13 cellular contexts compared by ENCODE assay signal in genomic region chr2:240588669-240589068, GRCh38. TPM values are rescaled to one million over a fixed set of nuclear protein-coding genes. Genes with fewer than 3 reads are reported as not detected.
DNase-seq lines count a peak whose midpoint lies in the region; ATAC-seq and TF ChIP-seq lines count a peak whose summit lies in the region.
"Had no signal": no experiment of that assay in that cellular context is flagged by ENCODE, and none has a peak within 500 bp of the region (broad histone marks: within the 10 kb centered on the region; RNA-seq: fewer than 3 reads in every experiment).

No MANE protein-coding gene starts in this region.

- DNase-seq in SK-N-SH (no peak), IMR-90 (no peak), natural killer cell (no peak), OCI-M1 (lab: John Stamatoyannopoulos, UW) (no peak), NCI-H1092 (lab: John Stamatoyannopoulos, UW) (no peak), GM20000 (ENCODE audit: low spot score) (no peak)
- no peak for DNase-seq in activated naive CD8-positive, alpha-beta T cell treated with anti-CD3 and anti-CD28 coated beads, Interleukin-2, amount 50 U/mL, for 24 hours
- DNase-seq: effector CD8-positive, alpha-beta T cell; gastrocnemius medialis; NCI-H1694 treated with DMSO at 0.1 percent for 48 hours; trophoblast cell had no signal

- H3K27ac ChIP-seq in SK-N-SH (ENCODE audit: low read depth in 2 of 2, low read length in 1 of 2) (no peak overlapping the region), IMR-90 (ENCODE audit: insufficient read depth, low read length) (no peak overlapping the region)
- H3K27ac ChIP-seq: 22Rv1, gastrocnemius medialis had no signal

- TF ChIP-seq CTCF in SK-N-SH (IDR thresholded peaks at IDR 0.05) (no peak), IMR-90 (conservative IDR thresholded peaks at IDR 0.05; ENCODE audit: low read depth, low read length) (no peak), natural killer cell (IDR thresholded peaks at IDR 0.05) (no peak), GM20000 (IDR thresholded peaks at IDR 0.05; ENCODE audit: extremely low read depth, missing control alignments) (no peak)

- H3K9me3 ChIP-seq in SK-N-SH = no peaks in the 10 kb centered on the region
- no peaks in the 10 kb centered on the region for H3K9me3 ChIP-seq in IMR-90 (ENCODE audit: control insufficient read depth, insufficient read depth, low read length)
- H3K9me3 ChIP-seq: gastrocnemius medialis had no signal

- H3K27ac Mint-ChIP-seq in activated naive CD8-positive, alpha-beta T cell treated with anti-CD3 and anti-CD28 coated beads, Interleukin-2, amount 50 U/mL, for 24 hours = no peak overlapping the region
- peak overlapping the region; percentile 89 to 91 for H3K27ac Mint-ChIP-seq in natural killer cell

- H3K79me2 ChIP-seq in SK-N-SH (ENCODE audit: insufficient read depth) = peaks cover 85% of the 10 kb centered on the region

- H3K4ac ChIP-seq in IMR-90 (ENCODE audit: low read depth, low read length) = no peak overlapping the region

- no peaks in the 10 kb centered on the region for H3K27me3 Mint-ChIP-seq in activated naive CD8-positive, alpha-beta T cell treated with anti-CD3 and anti-CD28 coated beads, Interleukin-2, amount 50 U/mL, for 24 hours
- H3K27me3 Mint-ChIP-seq in natural killer cell (ENCODE audit: low read depth in 2 of 2) = no peaks in the 10 kb centered on the region

- H3K36me3 ChIP-seq in SK-N-SH (replicated peaks in 1 of 2; ENCODE audit: control insufficient read depth in 1 of 2, insufficient read depth in 2 of 2, low read length in 1 of 2) = peaks cover 0 to 35% of the 10 kb centered on the region in 2 experiments
- H3K36me3 ChIP-seq in IMR-90 (ENCODE audit: control insufficient read depth, insufficient read depth, low read length) = peaks cover 20% of the 10 kb centered on the region

- no peak overlapping the region for H2BK5ac ChIP-seq in IMR-90 (ENCODE audit: low read depth, low read length, poor library complexity, severe bottlenecking)

- no peaks in the 10 kb centered on the region for H3K9me3 Mint-ChIP-seq in activated naive CD8-positive, alpha-beta T cell treated with anti-CD3 and anti-CD28 coated beads, Interleukin-2, amount 50 U/mL, for 24 hours
- H3K9me3 Mint-ChIP-seq in natural killer cell = no peaks in the 10 kb centered on the region

- no peak overlapping the region for H2BK120ac ChIP-seq in IMR-90 (ENCODE audit: low read depth, low read length)

- H3K4me2 ChIP-seq in SK-N-SH (peak overlapping the region; percentile 95), IMR-90 (ENCODE audit: low read depth, low read length) (no peak overlapping the region)

- H3K4me1 Mint-ChIP-seq in activated naive CD8-positive, alpha-beta T cell treated with anti-CD3 and anti-CD28 coated beads, Interleukin-2, amount 50 U/mL, for 24 hours = peaks cover 34% of the 10 kb centered on the region
- peaks cover 38 to 46% of the 10 kb centered on the region in 2 donors for H3K4me1 Mint-ChIP-seq in natural killer cell

- no TSS peak for BruUV-seq in IMR-90 (replicated peaks; lab: Mats Ljungman, UMichigan)

- H2AK9ac ChIP-seq in IMR-90 (replicated peaks; ENCODE audit: low read depth, low read length, poor library complexity) = peak overlapping the region; percentile 19

- no peak overlapping the region for H2BK15ac ChIP-seq in IMR-90 (ENCODE audit: low read depth, low read length)

- WGBS in SK-N-SH (ENCODE audit: low lambda C conversion rate) = 66% methylated on average over 4 of the region's 4 CpGs
- 81% methylated on average over 3 of the region's 4 CpGs; no CpG with 5 or more reads in 1 of the 2 experiments for WGBS in IMR-90 (ENCODE audit: extremely low coverage in 2 of 2, insufficient read length in 1 of 2), 2 experiments

- no peaks in the 10 kb centered on the region for H3K27me3 ChIP-seq in SK-N-SH (ENCODE audit: insufficient read depth)
- no peaks in the 10 kb centered on the region for H3K27me3 ChIP-seq in IMR-90 (ENCODE audit: control insufficient read depth, insufficient read depth, low read length)
- H3K27me3 ChIP-seq: gastrocnemius medialis had no signal

- peaks cover 8% of the 10 kb centered on the region for H3K36me3 Mint-ChIP-seq in activated naive CD8-positive, alpha-beta T cell treated with anti-CD3 and anti-CD28 coated beads, Interleukin-2, amount 50 U/mL, for 24 hours (ENCODE audit: low read depth)
- no peaks in the 10 kb centered on the region for H3K36me3 Mint-ChIP-seq in natural killer cell

- peaks cover 19% of the 10 kb centered on the region; the same call in 1 of the 2 replicates for H3K9me1 ChIP-seq in IMR-90 (ENCODE audit: insufficient read depth, low read length)

- no peak for TF ChIP-seq POLR2A in IMR-90 (IDR thresholded peaks at IDR 0.05; ENCODE audit: low read depth, low read length)

- ATAC-seq in SK-N-SH treated with all-trans-retinoic acid at 6 μM for 48 hours (no peak), IMR-90 (ENCODE audit: low read depth) (no peak), natural killer cell (no peak)
- no peak for ATAC-seq in activated naive CD8-positive, alpha-beta T cell treated with anti-CD3 and anti-CD28 coated beads, Interleukin-2, amount 50 U/mL, for 24 hours
- ATAC-seq: gastrocnemius medialis had no signal

- no peak overlapping the region for H4K91ac ChIP-seq in IMR-90 (ENCODE audit: insufficient read depth, low read depth, low read length)

- TF ChIP-seq RAD21 in SK-N-SH (IDR thresholded peaks at IDR 0.05; ENCODE audit: low read length) (no peak), IMR-90 (IDR thresholded peaks at IDR 0.05; ENCODE audit: low read length) (no peak)

- H3K14ac ChIP-seq in IMR-90 (replicated peaks; ENCODE audit: low read depth, low read length) = no peak overlapping the region

- no peak overlapping the region for H3K23ac ChIP-seq in IMR-90 (ENCODE audit: low read depth, low read length)

- in situ Hi-C loops in IMR-90 (cut with MboI; ENCODE audit: low sequenced_read_pairs) = no loop called here

- peaks cover 27% of the 10 kb centered on the region for H4K20me1 ChIP-seq in SK-N-SH (ENCODE audit: insufficient read depth)
- H4K20me1 ChIP-seq in IMR-90 (ENCODE audit: insufficient read depth, low read length) = peaks cover 10% of the 10 kb centered on the region

- TF ChIP-seq EP300 in SK-N-SH (IDR thresholded peaks at IDR 0.05; ENCODE audit: borderline replicate concordance in 1 of 2, low read depth in 1 of 2, low read length in 1 of 2) = no peak

- peak overlapping the region; percentile 22 for H3K4me3 Mint-ChIP-seq in activated naive CD8-positive, alpha-beta T cell treated with anti-CD3 and anti-CD28 coated beads, Interleukin-2, amount 50 U/mL, for 24 hours
- H3K4me3 Mint-ChIP-seq in natural killer cell = peak overlapping the region; percentile 93

- no peak overlapping the region for H3K18ac ChIP-seq in IMR-90 (ENCODE audit: low read depth, low read length)

- H4K5ac ChIP-seq in IMR-90 (ENCODE audit: low read depth, low read length) = no peak overlapping the region

- no peaks in the 10 kb centered on the region for H3K9me2 ChIP-seq in SK-N-SH

- intact Hi-C loops in IMR-90 (cut with micrococcal nuclease) (no loop called here), natural killer cell (cut with micrococcal nuclease) (no loop called here)

- CTCF ChIA-PET in SK-N-SH (lab: Yijun Ruan, JAX) = interaction anchor here (0.7 to 5.7 kb wide), 6 partner anchors 15 to 181 kb away, joined by 3 to 31 read pairs (median 5); partner anchors contain the start of gene ANKMY1
- CTCF ChIA-PET in IMR-90 (lab: Yijun Ruan, JAX) = no interaction called here

- POLR2A ChIA-PET in SK-N-SH (lab: Yijun Ruan, JAX) (no interaction called here), IMR-90 (lab: Charles Lee; ENCODE audit: unreplicated experiment) (no interaction called here)

- H2AFZ ChIP-seq in SK-N-SH (ENCODE audit: low read depth) (no peak overlapping the region), IMR-90 (replicated peaks; ENCODE audit: low read length, poor library complexity) (no peak overlapping the region)

- no peak overlapping the region for H4K8ac ChIP-seq in IMR-90 (ENCODE audit: low read depth in 2 of 2, low read length in 2 of 2)

- no peak overlapping the region for H3K56ac ChIP-seq in IMR-90 (ENCODE audit: extremely low read depth, insufficient read depth, low read length)

- H3K79me1 ChIP-seq in IMR-90 (ENCODE audit: low read depth in 1 of 2, low read length in 2 of 2) = peaks cover 25 to 64% of the 10 kb centered on the region in 2 experiments

- H3K9ac ChIP-seq in SK-N-SH (no peak overlapping the region), IMR-90 (ENCODE audit: low read depth, low read length) (no peak overlapping the region)

- H3K4me3 ChIP-seq in SK-N-SH (ENCODE audit: low read depth in 2 of 2, low read length in 1 of 2) = no peak overlapping the region
- H3K4me3 ChIP-seq in IMR-90 (ENCODE audit: insufficient read depth, low read depth, low read length) = no peak overlapping the region
- H3K4me3 ChIP-seq: gastrocnemius medialis had no signal

- H2BK20ac ChIP-seq in IMR-90 (ENCODE audit: low read depth, low read length) = no peak overlapping the region

- H3F3A ChIP-seq in SK-N-SH (replicated peaks; ENCODE audit: insufficient read depth) = no peaks in the 10 kb centered on the region

- H2AK5ac ChIP-seq in IMR-90 (ENCODE audit: low read depth, low read length) = no peak overlapping the region

- dilution Hi-C loops in IMR-90 (cut with HindIII; ENCODE audit: low sequenced_read_pairs, unreplicated experiment) = no loop called here

- H3K4me1 ChIP-seq in SK-N-SH (ENCODE audit: control insufficient read depth in 1 of 2, insufficient read depth in 2 of 2, low read depth in 1 of 2, low read length in 1 of 2) (peaks cover 17 to 28% of the 10 kb centered on the region in 2 experiments; a peak in 3 of 4 replicates), IMR-90 (ENCODE audit: control insufficient read depth, insufficient read depth, low read length) (peaks cover 15% of the 10 kb centered on the region)

RNA-seq across cellular contexts. Expression of gene CAPN10, which starts 2.1 kb away (rescaled TPM):
- polyA plus RNA-seq in SK-N-SH (2012; rRNA removed) (24.0 and 28.1 TPM in 2 replicates), IMR-90 (2012; rRNA removed) (20.9 and 27.4 TPM in 2 replicates)
- polyA plus RNA-seq in SK-N-SH (2012; cell fraction: cytosol; rRNA removed) = 7.5 and 13.2 TPM in 2 replicates
- 110 and 163 TPM in 2 replicates for polyA plus RNA-seq in SK-N-SH (2012; cell fraction: nucleus; rRNA removed)
- total RNA-seq in IMR-90 (2012; rRNA removed) (5.6 and 6.3 TPM in 2 replicates), natural killer cell (10 to 100 TPM; 69.3 to 95.1 (median 91.0) TPM)
- 11.6 and 19.3 TPM in 2 replicates for polyA plus RNA-seq in IMR-90 (2012; cell fraction: cytosol; rRNA removed)
- polyA plus RNA-seq in IMR-90 (2012; cell fraction: nucleus; rRNA removed; ENCODE audit: low replicate concordance) = 72.5 and 181 TPM in 2 replicates

RNA-seq across cellular contexts. Expression of gene RNPEPL1, which starts 20.4 kb away (rescaled TPM):
- 13.3 and 14.3 TPM in 2 replicates for polyA plus RNA-seq in SK-N-SH (2012; rRNA removed)
- 4.9 and 9.6 TPM in 2 replicates for polyA plus RNA-seq in SK-N-SH (2012; cell fraction: cytosol; rRNA removed)
- polyA plus RNA-seq in SK-N-SH (2012; cell fraction: nucleus; rRNA removed) = 41.2 and 59.3 TPM in 2 replicates
- total RNA-seq in IMR-90 (2012; rRNA removed) = 3.8 and 3.9 TPM in 2 replicates
- polyA plus RNA-seq in IMR-90 (2012; rRNA removed) = 15.9 and 18.7 TPM in 2 replicates
- polyA plus RNA-seq in IMR-90 (2012; cell fraction: cytosol; rRNA removed) = 10.5 and 25.6 TPM in 2 replicates
- 31.4 and 92.4 TPM in 2 replicates for polyA plus RNA-seq in IMR-90 (2012; cell fraction: nucleus; rRNA removed; ENCODE audit: low replicate concordance)
- 100 to 1,000 TPM; 145 to 167 (median 164) TPM for total RNA-seq in natural killer cell

RNA-seq across cellular contexts. Expression of gene DUSP28, which starts 28.5 kb away (rescaled TPM):
- polyA plus RNA-seq in SK-N-SH (2012; rRNA removed) = 4.1 and 6.4 TPM in 2 replicates
- polyA plus RNA-seq in SK-N-SH (2012; cell fraction: cytosol; rRNA removed) = 5.2 and 5.8 TPM in 2 replicates
- polyA plus RNA-seq in SK-N-SH (2012; cell fraction: nucleus; rRNA removed) = 4.5 and 5.9 TPM in 2 replicates
- total RNA-seq in IMR-90 (2012; rRNA removed) = 1.1 and 2.5 TPM in 2 replicates
- 3.3 TPM in 2 replicates for polyA plus RNA-seq in IMR-90 (2012; rRNA removed)
- polyA plus RNA-seq in IMR-90 (2012; cell fraction: cytosol; rRNA removed) = 3.0 and 3.2 TPM in 2 replicates
- polyA plus RNA-seq in IMR-90 (2012; cell fraction: nucleus; rRNA removed; ENCODE audit: low replicate concordance) = 2.6 and 5.3 TPM in 2 replicates
- 10 to 100 TPM; 13.5 to 25.2 (median 18.5) TPM for total RNA-seq in natural killer cell

RNA-seq across cellular contexts. Expression of gene ANKMY1, which starts 30.9 kb away (rescaled TPM):
- polyA plus RNA-seq in SK-N-SH (2012; rRNA removed) (12.1 and 15.9 TPM in 2 replicates), IMR-90 (2012; rRNA removed) (4.1 and 5.5 TPM in 2 replicates)
- polyA plus RNA-seq in SK-N-SH (2012; cell fraction: cytosol; rRNA removed) = 5.0 and 7.1 TPM in 2 replicates
- polyA plus RNA-seq in SK-N-SH (2012; cell fraction: nucleus; rRNA removed) = 56.7 and 59.6 TPM in 2 replicates
- total RNA-seq in IMR-90 (2012; rRNA removed) (2.9 and 3.3 TPM in 2 replicates), natural killer cell (10 to 100 TPM; 43.8 to 51.5 (median 46.6) TPM)
- polyA plus RNA-seq in IMR-90 (2012; cell fraction: cytosol; rRNA removed) = 2.3 and 2.6 TPM in 2 replicates
- 16.4 and 17.5 TPM in 2 replicates for polyA plus RNA-seq in IMR-90 (2012; cell fraction: nucleus; rRNA removed; ENCODE audit: low replicate concordance)

RNA-seq across cellular contexts. Expression of gene GPR35, which starts 36.6 kb away (rescaled TPM):
- polyA plus RNA-seq in SK-N-SH (2012; rRNA removed) (1.2 and 1.3 TPM in 2 replicates), IMR-90 (2012; rRNA removed) (0.31 and 0.42 TPM in 2 replicates)
- polyA plus RNA-seq in SK-N-SH (2012; cell fraction: cytosol; rRNA removed) = 0.31 and 0.37 TPM in 2 replicates
- polyA plus RNA-seq in SK-N-SH (2012; cell fraction: nucleus; rRNA removed) = 8.6 and 12.4 TPM in 2 replicates
- total RNA-seq in IMR-90 (2012; rRNA removed) (0.28 TPM in 1 of 2 replicates, not detected in the other), natural killer cell (10 to 100 TPM; 10.6 to 19.7 (median 15.7) TPM)
- 0.08 and 0.20 TPM in 2 replicates for polyA plus RNA-seq in IMR-90 (2012; cell fraction: cytosol; rRNA removed)
- polyA plus RNA-seq in IMR-90 (2012; cell fraction: nucleus; rRNA removed; ENCODE audit: low replicate concordance) = 1.8 and 5.2 TPM in 2 replicates

Comparison
In these comparisons a context has a peak if more than half of its experiments do, and no peak if none do; other contexts are left out.
1. RNA of gene RNPEPL1, which starts 20.4 kb away (total RNA-seq): 145 to 167 TPM in natural killer cell; 3.8 to 3.9 TPM in IMR-90; every median in the first group is over 10 times any median in the second.